In the genomic region with DNA sequence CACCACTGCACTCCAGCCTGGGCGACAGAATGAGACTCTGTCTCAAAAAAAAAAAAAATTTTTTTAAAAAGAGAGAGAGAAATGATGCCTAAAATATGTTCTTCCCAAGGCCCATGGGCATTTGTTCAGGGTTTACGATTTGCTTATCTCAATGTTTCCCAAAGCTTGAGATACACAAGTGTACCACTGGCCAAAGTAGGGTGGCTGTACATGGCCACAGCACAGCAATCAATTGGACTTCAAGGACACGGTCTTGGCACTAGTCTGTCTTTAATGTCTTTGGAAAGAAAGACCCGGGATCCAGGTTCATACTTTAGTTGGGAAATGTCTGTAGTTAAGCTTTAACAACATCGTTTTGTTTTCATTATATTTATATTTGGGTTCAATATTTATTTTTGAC, we compare ENCODE assay signal across 37 cellular contexts. TPM values are rescaled to one million over a fixed set of nuclear protein-coding genes. Genes with fewer than 3 reads are reported as not detected.
"Had no signal": no experiment of that assay in that cellular context is flagged by ENCODE, and none has a peak within 500 bp of the region (broad histone marks: within the 10 kb centered on the region; RNA-seq: fewer than 3 reads in every experiment).

No MANE protein-coding gene starts in this region.

- DNase-seq: activated effector memory CD4-positive, alpha-beta T cell treated with anti-CD3 and anti-CD28 coated beads, Interleukin-2, amount 50 U/mL, for 16 hours; activated effector memory CD4-positive, alpha-beta T cell treated with Interleukin-2 at 50 U/mL for 16 hours; activated gamma-delta T cell; activated gamma-delta T cell treated with Interleukin-2 at 50 U/mL for 16 hours; activated naive CD4-positive, alpha-beta T cell; activated naive CD4-positive, alpha-beta T cell treated with anti-CD3 and anti-CD28 coated beads for 36 hours; activated naive CD4-positive, alpha-beta T cell treated with anti-CD3 and anti-CD28 coated beads, Interleukin-2, amount 10 ng/mL, durations not matched to agents 7 days and 5 days; activated naive CD4-positive, alpha-beta T cell treated with anti-CD3 and anti-CD28 coated beads, Interleukin-2, amount 50 U/mL, for 16 hours; activated naive CD4-positive, alpha-beta T cell treated with Interleukin-2 at 50 U/mL for 16 hours; activated naive CD8-positive, alpha-beta T cell treated with anti-CD3 and anti-CD28 coated beads for 36 hours; activated naive CD8-positive, alpha-beta T cell treated with anti-CD3 and anti-CD28 coated beads, Interleukin-2, amount 10 ng/mL, durations not matched to agents 7 days and 5 days; activated naive CD8-positive, alpha-beta T cell treated with anti-CD3 and anti-CD28 coated beads, Interleukin-2, amount 50 U/mL, for 24 hours; activated T-cell treated with anti-CD3 and anti-CD28 coated beads, Interleukin-2, amount 50 U/mL, for 1 hour; activated T-cell treated with anti-CD3 and anti-CD28 coated beads, Interleukin-2, amount 50 U/mL, for 24 hours; activated T-cell treated with anti-CD3 and anti-CD28 coated beads, Interleukin-2, amount 50 U/mL, for 4 hours; activated T-cell treated with anti-CD3 and anti-CD28 coated beads, Interleukin-2, amount 50 U/mL, for 48 hours; activated T-cell treated with anti-CD3 and anti-CD28 coated beads, Interleukin-2, amount 50 U/mL, for 72 hours; amniotic stem cell; amygdala; anterior cingulate cortex; aorta; brain microvascular endothelial cell; caudate nucleus; central memory CD4-positive, alpha-beta T cell; cerebellar nuclear complex had no signal

- H3K27ac ChIP-seq: adrenal gland, brain microvascular endothelial cell, breast epithelium, cardiac muscle cell had no signal

- H3K4me3 ChIP-seq: adrenal gland, ascending aorta, breast epithelium, cardiac muscle cell had no signal

- FAIRE-seq: astrocyte, bronchial epithelial cell had no signal

- H3K27me3 ChIP-seq: adrenal gland, ascending aorta, brain microvascular endothelial cell, breast epithelium, cardiac muscle cell had no signal

- H3K36me3 ChIP-seq: ascending aorta, brain microvascular endothelial cell, breast epithelium, cardiac muscle cell had no signal

- ATAC-seq: activated naive CD4-positive, alpha-beta T cell treated with anti-CD3 and anti-CD28 coated beads, Interleukin-2, amount 50 U/mL, for 72 hours; activated naive CD8-positive, alpha-beta T cell treated with anti-CD3 and anti-CD28 coated beads, Interleukin-2, amount 50 U/mL, for 24 hours; activated T-cell treated with anti-CD3 and anti-CD28 coated beads, Interleukin-2, amount 50 U/mL, for 4 hours; activated T-cell treated with anti-CD3 and anti-CD28 coated beads, Interleukin-2, amount 50 U/mL, for 72 hours; activated T-helper 17 cell treated with anti-CD3 and anti-CD28 coated beads, Interleukin-2, amount 50 U/mL, for 72 hours had no signal

- H3K4me1 ChIP-seq: adrenal gland, breast epithelium had no signal

RNA-seq across cellular contexts. Expression of a gene that starts 9.5 kb away (rescaled TPM):
- total RNA-seq: activated naive CD4-positive, alpha-beta T cell treated with anti-CD3 and anti-CD28 coated beads for 36 hours; activated naive CD4-positive, alpha-beta T cell treated with anti-CD3 and anti-CD28 coated beads, Interleukin-2, amount 50 U/mL, for 72 hours; activated naive CD8-positive, alpha-beta T cell treated with anti-CD3 and anti-CD28 coated beads for 36 hours; activated naive CD8-positive, alpha-beta T cell treated with anti-CD3 and anti-CD28 coated beads, Interleukin-2, amount 10 ng/mL, durations not matched to agents 7 days and 5 days; activated T-cell treated with anti-CD3 and anti-CD28 coated beads, Interleukin-2, amount 50 U/mL, for 4 hours; activated T-cell treated with anti-CD3 and anti-CD28 coated beads, Interleukin-2, amount 50 U/mL, for 72 hours; activated T-helper 1 cell treated with anti-CD3 and anti-CD28 coated beads, Interleukin-12 subunit alpha, Interleukin-12 subunit beta, Interleukin-2, Interleukin-4 antibody, amounts not matched to agents 30 ng/mL and 10 ng/mL and 1 ng/mL, durations not matched to agents 14 hours and 24 hours and 36 hours; activated T-helper 17 cell treated with anti-CD3 and anti-CD28 coated beads, Interleukin-2, amount 50 U/mL, for 72 hours; activated T-helper 2 cell treated with anti-CD3 and anti-CD28 coated beads, Interferon-gamma antibody, Interleukin-2, Interleukin-4, amounts not matched to agents 10 μg/mL and 5 μg/mL and 100 μg/mL, durations not matched to agents 14 hours and 24 hours and 36 hours; aorta; ascending aorta; bronchial epithelial cell; cardiac septum; chondrocyte had no signal

RNA-seq across cellular contexts. Expression of a gene that starts 34.9 kb away (rescaled TPM):
- total RNA-seq: activated naive CD4-positive, alpha-beta T cell treated with anti-CD3 and anti-CD28 coated beads for 36 hours; activated naive CD4-positive, alpha-beta T cell treated with anti-CD3 and anti-CD28 coated beads, Interleukin-2, amount 50 U/mL, for 72 hours; astrocyte had no signal
